23 cellular contexts compared by ENCODE assay signal in the genomic region with DNA sequence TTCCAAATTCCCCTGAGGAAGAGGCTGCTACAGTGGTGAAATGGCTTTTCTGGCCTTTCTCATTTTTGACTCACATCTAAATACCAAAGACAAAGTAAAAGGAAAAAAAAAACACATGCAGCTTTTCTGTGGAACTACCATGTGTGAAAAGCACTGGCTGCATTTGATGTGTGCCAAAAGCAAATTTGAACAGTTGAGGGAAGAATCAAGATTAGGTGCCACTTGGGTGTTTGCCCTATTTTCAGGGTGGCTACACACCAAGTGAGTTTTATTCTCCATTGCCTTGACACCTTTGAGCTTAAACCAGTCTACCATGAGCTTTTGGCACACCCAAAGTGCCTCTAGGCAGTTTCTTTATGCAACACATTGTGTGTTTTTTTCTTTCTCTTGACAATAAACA.
A peak's percentile ranks its signal among the peaks of the same experiment; 100 is the strongest.
DNase-seq lines count a peak whose midpoint lies in the region; ATAC-seq, FAIRE-seq and TF ChIP-seq lines count a peak whose summit lies in the region.
"Had no signal": no experiment of that assay in that cellular context is flagged by ENCODE, and none has a peak within 500 bp of the region (broad histone marks: within the 10 kb centered on the region; RNA-seq: fewer than 3 reads in every experiment).

No MANE protein-coding gene starts in this region.

- H3K36me3 ChIP-seq in mammary epithelial cell (ENCODE audit: insufficient read depth, low read length) (no peaks in the 10 kb centered on the region), astrocyte (ENCODE audit: insufficient read depth, low read length) (no peaks in the 10 kb centered on the region)
- H3K36me3 ChIP-seq: BE2C, BLaER1 had no signal

- no peak for TF ChIP-seq CTCF in MCF 10A (IDR thresholded peaks at IDR 0.05; ENCODE audit: unreplicated experiment)
- TF ChIP-seq CTCF in mammary epithelial cell (conservative IDR thresholded peaks at IDR 0.05 in 1 of 2, IDR thresholded peaks at IDR 0.05 in 1 of 2; ENCODE audit: extremely low read depth in 1 of 2, insufficient read depth in 1 of 2, low read depth in 1 of 2, low read length in 2 of 2), result no peak
- no peak for TF ChIP-seq CTCF in astrocyte (IDR thresholded peaks at IDR 0.05; ENCODE audit: insufficient read depth, low read depth, low read length)
- TF ChIP-seq CTCF in epithelial cell of esophagus (IDR thresholded peaks at IDR 0.05; ENCODE audit: insufficient read depth, low read depth, low read length, missing control alignments), result no peak
- no peak for TF ChIP-seq CTCF in GM13976 (IDR thresholded peaks at IDR 0.05; ENCODE audit: borderline replicate concordance, control extremely low read depth, extremely low read depth, insufficient read depth, missing control alignments)

- H3K4me1 Mint-ChIP-seq in MCF 10A (ENCODE audit: insufficient read depth, unreplicated experiment) (peaks cover 10% of the 10 kb centered on the region), astrocyte (ENCODE audit: low read depth, unreplicated experiment) (no peaks in the 10 kb centered on the region)
- H3K4me1 Mint-ChIP-seq: CD14-positive monocyte had no signal

- intact Hi-C loops in MCF 10A (cut with micrococcal nuclease) (no loop called here), mammary epithelial cell (cut with micrococcal nuclease) (no loop called here)

- H4K20me1 ChIP-seq in mammary epithelial cell (ENCODE audit: insufficient read depth, low read length) (no peaks in the 10 kb centered on the region), astrocyte (ENCODE audit: insufficient read depth, low read length) (no peaks in the 10 kb centered on the region)
- H4K20me1 ChIP-seq: BLaER1 had no signal

- no peaks in the 10 kb centered on the region for H3K9me3 ChIP-seq in mammary epithelial cell (replicated peaks; ENCODE audit: insufficient read depth, low read length)
- H3K9me3 ChIP-seq in astrocyte (ENCODE audit: insufficient read depth, low read depth, low read length), result no peaks in the 10 kb centered on the region
- H3K9me3 ChIP-seq: A549, BE2C, BLaER1, Caco-2 had no signal

- H2AFZ ChIP-seq in mammary epithelial cell (ENCODE audit: low read depth, low read length), result no peak overlapping the region
- H2AFZ ChIP-seq in astrocyte (ENCODE audit: low read depth, low read length), result no peak overlapping the region

- FAIRE-seq in astrocyte (lab: Jason Lieb, UNC), result peak; percentile 63
- FAIRE-seq: A549, D721Med, G401.6, GM12892, GM18507 had no signal

- in situ Hi-C loops in mammary epithelial cell (cut with MboI; ENCODE audit: low sequenced_read_pairs in 2 of 2) (no loop called here), GM13976 (cut with MboI; ENCODE audit: low sequenced_read_pairs, unreplicated experiment) (no loop called here), ACHN (cut with HindIII; ENCODE audit: low pct_ligation_motif_present, low pct_unique_long_range_greater_than_20kb, low sequenced_read_pairs) (no loop called here)

- no peaks in the 10 kb centered on the region for H3K36me3 Mint-ChIP-seq in MCF 10A (ENCODE audit: insufficient read depth, unreplicated experiment)
- no peaks in the 10 kb centered on the region for H3K36me3 Mint-ChIP-seq in astrocyte (ENCODE audit: low read depth, unreplicated experiment)
- H3K36me3 Mint-ChIP-seq: CD14-positive monocyte; CD8-positive, alpha-beta T cell had no signal

- CTCF ChIA-PET in MCF 10A (lab: Yijun Ruan, JAX) (interaction anchor here (1.5 kb wide), 1 partner anchor 10 kb away, joined by 5 read pairs; no protein-coding TSS in a partner anchor), mammary epithelial cell (lab: Charles Lee; ENCODE audit: low non-redundant PET) (no interaction called here)

- H3K4me2 ChIP-seq in mammary epithelial cell (ENCODE audit: insufficient read depth, low read depth, low read length) (no peak overlapping the region), astrocyte (ENCODE audit: low read length) (no peak overlapping the region)
- H3K4me2 ChIP-seq: A549, BLaER1 had no signal

- H3K4me1 ChIP-seq in mammary epithelial cell (ENCODE audit: insufficient read depth, low read length), result no peaks in the 10 kb centered on the region
- H3K4me1 ChIP-seq in astrocyte (ENCODE audit: insufficient read depth, low read length), result no peaks in the 10 kb centered on the region
- H3K4me1 ChIP-seq: A549, BE2C, BLaER1, Caco-2 had no signal

- ATAC-seq in GM18498 (IDR thresholded peaks at IDR 0.05; ENCODE audit: unreplicated experiment), result no peak
- ATAC-seq: A549; CD8-positive, alpha-beta T cell had no signal

- H3K4me3 ChIP-seq in mammary epithelial cell (replicated peaks in 1 of 3; ENCODE audit: insufficient read depth in 1 of 3, low read depth in 2 of 3, low read length in 3 of 3) (no peak overlapping the region), astrocyte (ENCODE audit: insufficient read depth, low read depth, low read length) (no peak overlapping the region), epithelial cell of esophagus (ENCODE audit: low read length) (no peak overlapping the region)
- H3K4me3 ChIP-seq: A549, BLaER1 had no signal

- H3K27me3 Mint-ChIP-seq in MCF 10A (ENCODE audit: insufficient read depth, unreplicated experiment) (peaks cover 38% of the 10 kb centered on the region), astrocyte (ENCODE audit: low read depth, unreplicated experiment) (no peaks in the 10 kb centered on the region)
- H3K27me3 Mint-ChIP-seq: CD4-positive, alpha-beta T cell had no signal

- H3K9me3 Mint-ChIP-seq in MCF 10A (ENCODE audit: unreplicated experiment), result no peaks in the 10 kb centered on the region
- H3K9me3 Mint-ChIP-seq in astrocyte (ENCODE audit: unreplicated experiment), result no peaks in the 10 kb centered on the region
- H3K9me3 Mint-ChIP-seq: CD4-positive, alpha-beta T cell; CD8-positive, alpha-beta T cell had no signal

- H3K79me2 ChIP-seq in mammary epithelial cell (ENCODE audit: insufficient read depth, low read length) (no peaks in the 10 kb centered on the region), astrocyte (ENCODE audit: insufficient read depth, low read length) (no peaks in the 10 kb centered on the region)

- no peak overlapping the region for H3K27ac Mint-ChIP-seq in MCF 10A (ENCODE audit: low read depth, unreplicated experiment)
- no peak overlapping the region for H3K27ac Mint-ChIP-seq in astrocyte (ENCODE audit: unreplicated experiment)
- H3K27ac Mint-ChIP-seq: CD14-positive monocyte; CD4-positive, alpha-beta T cell; CD8-positive, alpha-beta T cell had no signal

- BruUV-seq in MCF 10A (replicated peaks; lab: Mats Ljungman, UMichigan) (no TSS peak), mammary epithelial cell (replicated peaks; lab: Mats Ljungman, UMichigan) (no TSS peak)

- DNase-seq in MCF 10A (ENCODE audit: unreplicated experiment), result peak; percentile 16
- no peak for DNase-seq in mammary epithelial cell
- no peak for DNase-seq in astrocyte (ENCODE audit: low read depth)
- DNase-seq in epithelial cell of esophagus (ENCODE audit: low read depth), result peak; percentile 0
- DNase-seq in GM13976 (ENCODE audit: low spot score), result no peak
- DNase-seq in ACHN, result no peak
- DNase-seq: BE2C; C1 segment of cervical spinal cord; Caco-2; Calu3; CD4-positive, alpha-beta T cell; CD8-positive, alpha-beta T cell; DMS79 treated with DMSO at 0.1 percent for 48 hours; GF-D8 had no signal

- no peak overlapping the region for H3K27ac ChIP-seq in mammary epithelial cell (ENCODE audit: insufficient read depth, low read depth, low read length)
- H3K27ac ChIP-seq in astrocyte (ENCODE audit: low read depth, low read length), result no peak overlapping the region
- H3K27ac ChIP-seq: 22Rv1, A549, BLaER1 had no signal

- no peaks in the 10 kb centered on the region for H3K27me3 ChIP-seq in mammary epithelial cell (ENCODE audit: insufficient read depth, low read length)
- no peaks in the 10 kb centered on the region for H3K27me3 ChIP-seq in astrocyte (ENCODE audit: insufficient read depth, low read length)
- H3K27me3 ChIP-seq: BE2C had no signal

- dilution Hi-C loops in mammary epithelial cell (cut with HindIII; ENCODE audit: low sequenced_read_pairs), result no loop called here

- POLR2A ChIA-PET in MCF 10A (lab: Yijun Ruan, JAX), result no interaction called here

- H3K9ac ChIP-seq in mammary epithelial cell (ENCODE audit: insufficient read depth, low read length), result no peak overlapping the region
- H3K9ac ChIP-seq in astrocyte (ENCODE audit: low read length), result no peak overlapping the region
- H3K9ac ChIP-seq: BLaER1 had no signal

- no peak overlapping the region for H3K4me3 Mint-ChIP-seq in MCF 10A (ENCODE audit: unreplicated experiment)
- H3K4me3 Mint-ChIP-seq in astrocyte (ENCODE audit: unreplicated experiment), result no peak overlapping the region
- H3K4me3 Mint-ChIP-seq: CD14-positive monocyte; CD4-positive, alpha-beta T cell; CD8-positive, alpha-beta T cell had no signal

Comparison
In these comparisons a context has a peak if more than half of its experiments do, and no peak if none do; other contexts are left out.
1. DNase-seq: peak in MCF 10A (single experiment) and epithelial cell of esophagus (single experiment); none in mammary epithelial cell (single experiment), astrocyte (single experiment), GM13976 (single experiment) and ACHN (single experiment).